In the genomic region with DNA sequence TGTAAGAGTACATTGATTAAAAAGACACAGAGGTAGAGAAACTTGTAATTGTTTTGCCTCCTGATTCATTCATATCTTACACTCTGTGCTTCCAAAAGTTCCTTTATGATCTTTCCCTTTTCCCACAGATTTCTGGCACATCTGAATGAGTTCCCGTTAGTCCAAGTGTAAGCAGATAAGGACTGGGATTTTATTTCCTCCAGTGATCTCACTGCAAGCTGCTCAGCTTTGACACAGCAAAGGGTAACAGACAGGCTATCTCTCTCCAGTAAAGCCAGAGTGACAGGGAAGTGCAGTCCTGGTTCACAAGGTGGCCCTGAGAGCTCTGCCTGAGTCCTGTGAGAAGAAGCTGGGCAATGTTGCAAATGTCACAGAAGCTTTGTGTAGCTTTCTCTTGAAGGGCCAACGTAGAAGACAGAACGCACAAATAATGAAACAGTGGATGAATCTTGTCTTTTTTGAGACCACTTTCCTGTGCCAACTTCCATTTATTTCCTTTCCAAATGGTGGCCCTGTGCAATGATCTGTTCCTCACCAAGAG, we compare ENCODE assay signal across 20 cellular contexts. TPM values are rescaled to one million over a fixed set of nuclear protein-coding genes. Genes with fewer than 3 reads are reported as not detected.
DNase-seq lines count a peak whose midpoint lies in the region; ATAC-seq, FAIRE-seq and TF ChIP-seq lines count a peak whose summit lies in the region.
"Had no signal": no experiment of that assay in that cellular context is flagged by ENCODE, and none has a peak within 500 bp of the region (broad histone marks: within the 10 kb centered on the region; RNA-seq: fewer than 3 reads in every experiment).

No MANE protein-coding gene starts in this region.

- TF ChIP-seq CTCF in bronchial epithelial cell (IDR thresholded peaks at IDR 0.05; ENCODE audit: insufficient read depth, low read length, severe bottlenecking) (no peak), left ventricle myocardium inferior (IDR thresholded peaks at IDR 0.05; ENCODE audit: borderline replicate concordance) (no peak), H9 (conservative IDR thresholded peaks at IDR 0.05) (no peak)

- in situ Hi-C loops in G401 (cut with HindIII; ENCODE audit: low sequenced_read_pairs): no loop called here

- H3K79me2 ChIP-seq in H9 (ENCODE audit: insufficient read depth, low read length): no peaks in the 10 kb centered on the region

- no peak overlapping the region for H4K5ac ChIP-seq in H9 (ENCODE audit: insufficient read length, low read depth, low read length)

- no peak overlapping the region for H2BK120ac ChIP-seq in H9 (ENCODE audit: low read depth, low read length, poor library complexity, severe bottlenecking)

- peak; percentile 13 for FAIRE-seq in bronchial epithelial cell (lab: Jason Lieb, UNC)

- no peak overlapping the region for H2BK20ac ChIP-seq in H9 (ENCODE audit: low read depth, low read length, poor library complexity, severe bottlenecking)

- H3K9me3 ChIP-seq in left ventricle myocardium inferior (replicated peaks) (no peaks in the 10 kb centered on the region), H9 (ENCODE audit: control insufficient read depth, low read depth, low read length) (no peaks in the 10 kb centered on the region)

- no peak overlapping the region for H3T11ph ChIP-seq in H9 (ENCODE audit: low read length)

- no peak overlapping the region for H2AFZ ChIP-seq in H9 (ENCODE audit: low read length)

- H3K36me3 Mint-ChIP-seq in H9 (ENCODE audit: insufficient read depth in 1 of 3, low read depth in 3 of 3): peaks cover 5 to 21% (median 10%) of the 10 kb centered on the region in 3 experiments; a peak in 6 of 7 replicates

- no peak overlapping the region for H3K18ac ChIP-seq in H9 (ENCODE audit: insufficient read length, low read depth, low read length)

- H3K4ac ChIP-seq in H9 (ENCODE audit: low read depth, low read length): no peak overlapping the region

- no peak overlapping the region for H4K8ac ChIP-seq in H9 (replicated peaks; ENCODE audit: insufficient read length, low read depth, low read length)

- WGBS in H9 (ENCODE audit: extremely low coverage, insufficient read length, low lambda C conversion rate): no CpG with 5 or more reads among the region's 3 CpGs

- H3K14ac ChIP-seq in H9 (ENCODE audit: insufficient read depth, low read length): no peak overlapping the region

- H3K27ac Mint-ChIP-seq in H9: no peak overlapping the region

- peaks cover 15% of the 10 kb centered on the region in 2 experiments for H3K4me1 Mint-ChIP-seq in H9

- H4K91ac ChIP-seq in H9 (ENCODE audit: insufficient read length, low read depth, low read length): no peak overlapping the region

- H3K27ac ChIP-seq in left ventricle myocardium inferior (replicated peaks) (peak overlapping the region; percentile 50), H9 (ENCODE audit: insufficient read length, low read depth, low read length) (no peak overlapping the region)
- H3K27ac ChIP-seq: HL-60, KMS-11 had no signal

- H3K4me3 ChIP-seq in bronchial epithelial cell (ENCODE audit: low read depth, low read length): no peak overlapping the region
- no peak overlapping the region for H3K4me3 ChIP-seq in left ventricle myocardium inferior

- peaks cover 22 to 26% of the 10 kb centered on the region in 2 experiments; a peak in 4 of 5 replicates for H3K9me3 Mint-ChIP-seq in H9

- no peak overlapping the region for H3K4me2 ChIP-seq in H9 (ENCODE audit: insufficient read depth, insufficient read length, low read length)
- H3K4me2 ChIP-seq: KMS-11 had no signal

- H3K27me3 ChIP-seq in bronchial epithelial cell (ENCODE audit: control insufficient read depth, insufficient read depth, low read length) (no peaks in the 10 kb centered on the region), left ventricle myocardium inferior (ENCODE audit: low read depth) (no peaks in the 10 kb centered on the region), H9 (ENCODE audit: insufficient read depth, low read length) (no peaks in the 10 kb centered on the region)

- no peak overlapping the region; the same call in 1 of the 2 replicates for H2BK15ac ChIP-seq in H9 (ENCODE audit: low read depth, low read length)

- H2BK12ac ChIP-seq in H9 (ENCODE audit: insufficient read length, low read depth, low read length): no peak overlapping the region

- H4K20me1 ChIP-seq in H9 (ENCODE audit: control insufficient read depth, insufficient read depth, insufficient read length): no peaks in the 10 kb centered on the region

- no peak overlapping the region for H2BK5ac ChIP-seq in H9 (ENCODE audit: insufficient read length, low read length)

- H3K36me3 ChIP-seq in bronchial epithelial cell (ENCODE audit: control insufficient read depth, insufficient read depth, low read length): no peaks in the 10 kb centered on the region
- H3K36me3 ChIP-seq in left ventricle myocardium inferior: no peaks in the 10 kb centered on the region

- no peak overlapping the region for H3K23ac ChIP-seq in H9 (ENCODE audit: insufficient read length, low read depth, low read length)

- H3K9ac ChIP-seq in H9 (ENCODE audit: extremely low read depth, insufficient read length, low read length): no peak overlapping the region
- H3K9ac ChIP-seq: KMS-11 had no signal

- no peak overlapping the region for H3K4me3 Mint-ChIP-seq in H9

- peaks cover 8% of the 10 kb centered on the region for H3K4me1 ChIP-seq in left ventricle myocardium inferior
- peaks cover 5% of the 10 kb centered on the region; the same call in 1 of the 2 replicates for H3K4me1 ChIP-seq in H9 (ENCODE audit: insufficient read depth, low read length)
- H3K4me1 ChIP-seq: Caco-2 had no signal

- no peak overlapping the region for H2AK5ac ChIP-seq in H9 (ENCODE audit: insufficient read length, low read length)

- intact Hi-C loops in Right ventricle myocardium inferior (cut with DNase I) (no loop called here), cardiac septum (cut with DNase I) (no loop called here), left ventricle myocardium inferior (cut with micrococcal nuclease) (no loop called here)

- DNase-seq in Right ventricle myocardium inferior (ENCODE audit: missing footprints) (no peak), cardiac septum (ENCODE audit: low spot score) (no peak), bronchial epithelial cell (ENCODE audit: low read depth) (no peak), left ventricle myocardium inferior (no peak), G401 (ENCODE audit: low spot score) (no peak), H9 (no peak), OCI-M2 (lab: John Stamatoyannopoulos, UW; ENCODE audit: unreplicated experiment) (no peak)
- DNase-seq: 8988T; Caco-2; GDM1; GOT3; MV-4-11; NCI-H187; NK-92 treated with Interleukin-12 subunit alpha and Interleukin-12 subunit beta, amount 100 ng/mL, for 24 hours; SHP77 treated with DMSO at 0.1 percent for 48 hours had no signal

- no peak overlapping the region for H3K56ac ChIP-seq in H9 (ENCODE audit: insufficient read length, low read depth, low read length)

- H3K23me2 ChIP-seq in H9 (ENCODE audit: insufficient read length, low read depth, low read length, poor library complexity, severe bottlenecking): no peaks in the 10 kb centered on the region

- ATAC-seq in Right ventricle myocardium inferior (peak; percentile 86), HG02588 (IDR thresholded peaks at IDR 0.05; ENCODE audit: unreplicated experiment) (no peak)
- ATAC-seq: SK-N-SH treated with all-trans-retinoic acid at 6 μM for 48 hours had no signal

- H3K27me3 Mint-ChIP-seq in H9 (ENCODE audit: low read depth): peaks cover 4% of the 10 kb centered on the region

- H3K79me1 ChIP-seq in H9 (ENCODE audit: insufficient read depth, low read depth, low read length, poor library complexity, severe bottlenecking): no peaks in the 10 kb centered on the region

RNA-seq across cellular contexts. Expression of gene KCNE4, which starts 32.5 kb away (rescaled TPM):
- total RNA-seq in Right ventricle myocardium inferior (3.6 TPM), cardiac septum (1.7 TPM), bronchial epithelial cell (under 0.01 and 0.26 TPM in 2 replicates), left ventricle myocardium inferior (3.1 TPM), H9 (2021) (0.20 and 0.24 TPM in 2 replicates)
- total RNA-seq in G401 (2014; rRNA removed; shearing (Covaris generic)): not detected in 2 replicates
- total RNA-seq: Caco-2, HT1080 had no signal
